8 cellular contexts compared by ENCODE assay signal in genomic region chr19:48444933-48445194, GRCh38. TPM values are rescaled to one million over a fixed set of nuclear protein-coding genes. Genes with fewer than 3 reads are reported as not detected.
DNase-seq lines count a peak whose midpoint lies in the region; ATAC-seq and TF ChIP-seq lines count a peak whose summit lies in the region.

No MANE protein-coding gene starts in this region.

- H3K4me3 Mint-ChIP-seq in T-helper 17 cell: peak overlapping the region; percentile 96
- H3K4me3 Mint-ChIP-seq in stimulated activated naive CD8-positive, alpha-beta T cell treated with anti-CD3 and anti-CD28 coated beads, Interleukin-15, amount 100 ng/mL, for 72 hours: peak overlapping the region; percentile 82 to 98

- no peak for TF ChIP-seq CTCF in foreskin fibroblast (IDR thresholded peaks at IDR 0.05; ENCODE audit: low read depth, low read length)

- H3K4me3 ChIP-seq in foreskin fibroblast (ENCODE audit: low read depth in 1 of 2, low read length in 2 of 2): peak overlapping the region; percentile 77 to 89

- DNase-seq in NCI-H2227 (lab: John Stamatoyannopoulos, UW; ENCODE audit: unreplicated experiment): peak; percentile 9
- no peak for DNase-seq in NCI-H2227 treated with DMSO at 0.1 percent for 48 hours (lab: John Stamatoyannopoulos, UW)
- no peak for DNase-seq in T-helper 17 cell
- peak in 1 of 2 donors; percentile 16 for DNase-seq in foreskin fibroblast
- DNase-seq in stimulated activated naive CD8-positive, alpha-beta T cell treated with anti-CD3 and anti-CD28 coated beads, Interleukin-15, amount 100 ng/mL, for 72 hours: no peak
- no peak for DNase-seq in SIG-M5 (lab: John Stamatoyannopoulos, UW)
- no peak for DNase-seq in RKO (ENCODE audit: low spot score)

- ATAC-seq in T-helper 17 cell (no peak), HG03342 (IDR thresholded peaks at IDR 0.05; ENCODE audit: unreplicated experiment) (no peak)
- no peak for ATAC-seq in stimulated activated naive CD8-positive, alpha-beta T cell treated with anti-CD3 and anti-CD28 coated beads, Interleukin-15, amount 100 ng/mL, for 72 hours

- H3K27me3 Mint-ChIP-seq in T-helper 17 cell: peaks cover 23% of the 10 kb centered on the region
- peaks cover 33% of the 10 kb centered on the region for H3K27me3 Mint-ChIP-seq in stimulated activated naive CD8-positive, alpha-beta T cell treated with anti-CD3 and anti-CD28 coated beads, Interleukin-15, amount 100 ng/mL, for 72 hours

- H3K36me3 Mint-ChIP-seq in T-helper 17 cell (ENCODE audit: low read depth): peaks cover 8% of the 10 kb centered on the region

- H3K9me3 ChIP-seq in T-helper 17 cell (ENCODE audit: control insufficient read depth, low read length, poor library complexity, severe bottlenecking): no peaks in the 10 kb centered on the region

- H3K27ac Mint-ChIP-seq in T-helper 17 cell: peak overlapping the region; percentile 89
- peak overlapping the region in 1 of 2 donors; percentile 81 for H3K27ac Mint-ChIP-seq in stimulated activated naive CD8-positive, alpha-beta T cell treated with anti-CD3 and anti-CD28 coated beads, Interleukin-15, amount 100 ng/mL, for 72 hours

- H3K4me1 Mint-ChIP-seq in T-helper 17 cell: peaks cover 26% of the 10 kb centered on the region
- H3K4me1 Mint-ChIP-seq in stimulated activated naive CD8-positive, alpha-beta T cell treated with anti-CD3 and anti-CD28 coated beads, Interleukin-15, amount 100 ng/mL, for 72 hours: peaks cover 55% of the 10 kb centered on the region

- no peaks in the 10 kb centered on the region for H3K9me3 Mint-ChIP-seq in stimulated activated naive CD8-positive, alpha-beta T cell treated with anti-CD3 and anti-CD28 coated beads, Interleukin-15, amount 100 ng/mL, for 72 hours

RNA-seq across cellular contexts. Expression of gene GRWD1, which starts 0.9 kb away (rescaled TPM):
- 10 to 100 TPM; 32.5 TPM for total RNA-seq in T-helper 17 cell

RNA-seq across cellular contexts. Expression of gene KCNJ14, which starts 10.5 kb away (rescaled TPM):
- total RNA-seq in T-helper 17 cell: 1 to 10 TPM; 1.7 to 2.5 TPM

RNA-seq across cellular contexts. Expression of gene CYTH2, which starts 24.3 kb away (rescaled TPM):
- total RNA-seq in T-helper 17 cell: 10 to 100 TPM; 42.3 to 53.4 TPM

RNA-seq across cellular contexts. Expression of gene GRIN2D, which starts 51.4 kb away (rescaled TPM):
- under 1 TPM; 0.08 to 0.17 TPM for total RNA-seq in T-helper 17 cell

RNA-seq across cellular contexts. Expression of gene KDELR1, which starts 53.5 kb away (rescaled TPM):
- total RNA-seq in T-helper 17 cell: 10 to 100 TPM; 34.0 to 41.3 TPM
